ENCODE assay signal across 1 cellular context in the genomic region with DNA sequence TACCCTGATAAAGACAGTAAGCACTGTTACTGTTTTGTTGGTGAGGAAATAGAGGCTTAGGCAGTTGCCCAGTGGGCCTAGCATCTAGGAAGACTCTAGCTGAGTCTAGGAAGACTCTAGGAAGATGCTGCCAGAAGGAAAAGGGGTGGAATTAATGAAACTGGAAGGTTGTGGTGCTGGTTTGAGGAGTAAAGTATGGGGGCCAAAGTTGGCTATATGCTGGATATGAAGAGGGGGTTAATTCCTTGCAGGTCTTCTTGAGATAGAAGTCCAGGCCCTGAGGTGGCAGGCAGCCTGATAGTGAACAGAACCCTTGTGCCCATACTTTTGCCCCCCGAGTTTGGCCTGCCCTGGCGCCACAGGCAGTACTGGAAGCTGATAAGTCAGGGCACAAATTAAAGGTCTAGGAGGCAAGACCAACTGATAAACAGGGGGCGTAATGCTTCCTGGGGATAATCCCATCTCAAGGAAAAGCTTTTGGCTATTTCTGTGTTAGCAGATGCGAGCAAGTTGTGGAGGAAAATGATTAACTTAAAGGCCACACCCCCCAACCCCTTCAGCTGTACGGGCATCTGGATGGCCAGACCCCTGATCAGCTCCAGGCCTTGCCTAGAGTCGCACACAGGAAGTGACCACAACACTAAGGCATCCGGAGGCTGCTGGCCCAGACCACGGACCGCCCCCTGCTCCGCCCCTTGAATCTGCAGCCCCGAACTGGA.
TF ChIP-seq lines count a peak whose summit lies in the region.

No MANE protein-coding gene starts in this region.

TF ChIP-seq in HepG2, 621 proteins besides CTCF, POLR2A, EP300 and RAD21 (continued from another document and continues in another):
- no peak for TF ChIP-seq HOXA5 (CRISPR knock-in tag; IDR thresholded peaks at IDR 0.05)
- 0 out of 2 replicates have a peak, but pooled peaks have one; percentile 5 for TF ChIP-seq SOX5 (CRISPR knock-in tag; IDR thresholded peaks at IDR 0.05; ENCODE audit: borderline replicate concordance)
- TF ChIP-seq JUND (CRISPR knock-in tag; IDR thresholded peaks at IDR 0.05), result peak; percentile 95
- no peak; the same call in 1 of the 2 replicates for TF ChIP-seq ZNF788 (CRISPR knock-in tag; IDR thresholded peaks at IDR 0.05; ENCODE audit: borderline replicate concordance)
- TF ChIP-seq, protein P1, sequence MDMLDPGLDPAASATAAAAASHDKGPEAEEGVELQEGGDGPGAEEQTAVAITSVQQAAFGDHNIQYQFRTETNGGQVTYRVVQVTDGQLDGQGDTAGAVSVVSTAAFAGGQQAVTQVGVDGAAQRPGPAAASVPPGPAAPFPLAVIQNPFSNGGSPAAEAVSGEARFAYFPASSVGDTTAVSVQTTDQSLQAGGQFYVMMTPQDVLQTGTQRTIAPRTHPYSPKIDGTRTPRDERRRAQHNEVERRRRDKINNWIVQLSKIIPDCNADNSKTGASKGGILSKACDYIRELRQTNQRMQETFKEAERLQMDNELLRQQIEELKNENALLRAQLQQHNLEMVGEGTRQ (IDR thresholded peaks at IDR 0.05; ENCODE audit: low read depth, low read length), result no peak
- TF ChIP-seq, protein P1 (CRISPR knock-in tag; IDR thresholded peaks at IDR 0.05; ENCODE audit: borderline replicate concordance), result 0 out of 2 replicates have a peak, but pooled peaks have one; percentile 64
- TF ChIP-seq HOXA7 (CRISPR knock-in tag; IDR thresholded peaks at IDR 0.05), result no peak
- peak; percentile 71; the same call in 1 of the 2 replicates for TF ChIP-seq SPEN (CRISPR knock-in tag; IDR thresholded peaks at IDR 0.05; ENCODE audit: low read depth)
- TF ChIP-seq PITX1 (CRISPR knock-in tag; IDR thresholded peaks at IDR 0.05), result no peak
- no peak for TF ChIP-seq RBM22 (optimal IDR thresholded peaks at IDR 0.05; ENCODE audit: low read length)
- TF ChIP-seq FOXA1 (IDR thresholded peaks at IDR 0.05), result no peak
- TF ChIP-seq FOXA1 (CRISPR knock-in tag; IDR thresholded peaks at IDR 0.05), result no peak
- TF ChIP-seq, protein P2, sequence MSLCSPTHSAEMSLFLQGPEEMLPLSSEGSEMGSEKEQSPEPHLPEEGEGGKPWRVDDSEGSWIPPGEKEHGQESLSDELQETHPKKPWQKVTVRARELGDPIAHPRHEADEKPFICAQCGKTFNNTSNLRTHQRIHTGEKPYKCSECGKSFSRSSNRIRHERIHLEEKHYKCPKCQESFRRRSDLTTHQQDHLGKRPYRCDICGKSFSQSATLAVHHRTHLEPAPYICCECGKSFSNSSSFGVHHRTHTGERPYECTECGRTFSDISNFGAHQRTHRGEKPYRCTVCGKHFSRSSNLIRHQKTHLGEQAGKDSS (CRISPR knock-in tag; IDR thresholded peaks at IDR 0.05; ENCODE audit: borderline replicate concordance, low read depth), result no peak
- no peak for TF ChIP-seq ZFP37 (CRISPR knock-in tag; IDR thresholded peaks at IDR 0.05; ENCODE audit: borderline replicate concordance)
- TF ChIP-seq POLR2G (IDR thresholded peaks at IDR 0.05; ENCODE audit: low read depth, low read length), result peak; percentile 39; the same call in 1 of the 2 replicates
- TF ChIP-seq SAP130 (CRISPR knock-in tag; IDR thresholded peaks at IDR 0.05; ENCODE audit: low read depth), result peak; percentile 91
- TF ChIP-seq ZNF354B (CRISPR knock-in tag; IDR thresholded peaks at IDR 0.05), result no peak
- TF ChIP-seq, protein P3, sequence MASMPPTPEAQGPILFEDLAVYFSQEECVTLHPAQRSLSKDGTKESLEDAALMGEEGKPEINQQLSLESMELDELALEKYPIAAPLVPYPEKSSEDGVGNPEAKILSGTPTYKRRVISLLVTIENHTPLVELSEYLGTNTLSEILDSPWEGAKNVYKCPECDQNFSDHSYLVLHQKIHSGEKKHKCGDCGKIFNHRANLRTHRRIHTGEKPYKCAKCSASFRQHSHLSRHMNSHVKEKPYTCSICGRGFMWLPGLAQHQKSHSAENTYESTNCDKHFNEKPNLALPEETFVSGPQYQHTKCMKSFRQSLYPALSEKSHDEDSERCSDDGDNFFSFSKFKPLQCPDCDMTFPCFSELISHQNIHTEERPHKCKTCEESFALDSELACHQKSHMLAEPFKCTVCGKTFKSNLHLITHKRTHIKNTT (CRISPR knock-in tag; IDR thresholded peaks at IDR 0.05), result no peak
- no peak; the same call in 1 of the 2 replicates for TF ChIP-seq HDAC2 (CRISPR knock-in tag; IDR thresholded peaks at IDR 0.05)
- no peak for TF ChIP-seq ZMYM3 (CRISPR knock-in tag; IDR thresholded peaks at IDR 0.05)
- no peak for TF ChIP-seq ZNF678 (CRISPR knock-in tag; IDR thresholded peaks at IDR 0.05)
- TF ChIP-seq FOSL1 (CRISPR knock-in tag; IDR thresholded peaks at IDR 0.05; ENCODE audit: borderline replicate concordance), result no peak
- TF ChIP-seq ZNF510 (CRISPR knock-in tag; IDR thresholded peaks at IDR 0.05; ENCODE audit: low read depth), result no peak
- TF ChIP-seq TP53 (CRISPR knock-in tag; conservative IDR thresholded peaks at IDR 0.05), result no peak
- TF ChIP-seq MZF1 (CRISPR knock-in tag; IDR thresholded peaks at IDR 0.05; ENCODE audit: borderline replicate concordance), result no peak
- no peak for TF ChIP-seq CBX1 (IDR thresholded peaks at IDR 0.05; ENCODE audit: low read depth)
- TF ChIP-seq, protein P4, sequence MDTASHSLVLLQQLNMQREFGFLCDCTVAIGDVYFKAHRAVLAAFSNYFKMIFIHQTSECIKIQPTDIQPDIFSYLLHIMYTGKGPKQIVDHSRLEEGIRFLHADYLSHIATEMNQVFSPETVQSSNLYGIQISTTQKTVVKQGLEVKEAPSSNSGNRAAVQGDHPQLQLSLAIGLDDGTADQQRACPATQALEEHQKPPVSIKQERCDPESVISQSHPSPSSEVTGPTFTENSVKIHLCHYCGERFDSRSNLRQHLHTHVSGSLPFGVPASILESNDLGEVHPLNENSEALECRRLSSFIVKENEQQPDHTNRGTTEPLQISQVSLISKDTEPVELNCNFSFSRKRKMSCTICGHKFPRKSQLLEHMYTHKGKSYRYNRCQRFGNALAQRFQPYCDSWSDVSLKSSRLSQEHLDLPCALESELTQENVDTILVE (CRISPR knock-in tag; IDR thresholded peaks at IDR 0.05), result peak; percentile 56; the same call in 1 of the 2 replicates
- no peak for TF ChIP-seq RNF2 (conservative IDR thresholded peaks at IDR 0.05; ENCODE audit: low read depth)
- TF ChIP-seq, protein P5, sequence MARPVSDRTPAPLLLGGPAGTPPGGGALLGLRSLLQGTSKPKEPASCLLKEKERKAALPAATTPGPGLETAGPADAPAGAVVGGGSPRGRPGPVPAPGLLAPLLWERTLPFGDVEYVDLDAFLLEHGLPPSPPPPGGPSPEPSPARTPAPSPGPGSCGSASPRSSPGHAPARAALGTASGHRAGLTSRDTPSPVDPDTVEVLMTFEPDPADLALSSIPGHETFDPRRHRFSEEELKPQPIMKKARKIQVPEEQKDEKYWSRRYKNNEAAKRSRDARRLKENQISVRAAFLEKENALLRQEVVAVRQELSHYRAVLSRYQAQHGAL (CRISPR knock-in tag; IDR thresholded peaks at IDR 0.05; ENCODE audit: not compliant biosample characterization), result no peak
- TF ChIP-seq CREB1 (IDR thresholded peaks at IDR 0.05), result no peak
- no peak for TF ChIP-seq CREB1 (CRISPR knock-in tag; IDR thresholded peaks at IDR 0.05)
- TF ChIP-seq ZNF615 (CRISPR knock-in tag; IDR thresholded peaks at IDR 0.05; ENCODE audit: borderline replicate concordance), result no peak
- TF ChIP-seq, protein P6, sequence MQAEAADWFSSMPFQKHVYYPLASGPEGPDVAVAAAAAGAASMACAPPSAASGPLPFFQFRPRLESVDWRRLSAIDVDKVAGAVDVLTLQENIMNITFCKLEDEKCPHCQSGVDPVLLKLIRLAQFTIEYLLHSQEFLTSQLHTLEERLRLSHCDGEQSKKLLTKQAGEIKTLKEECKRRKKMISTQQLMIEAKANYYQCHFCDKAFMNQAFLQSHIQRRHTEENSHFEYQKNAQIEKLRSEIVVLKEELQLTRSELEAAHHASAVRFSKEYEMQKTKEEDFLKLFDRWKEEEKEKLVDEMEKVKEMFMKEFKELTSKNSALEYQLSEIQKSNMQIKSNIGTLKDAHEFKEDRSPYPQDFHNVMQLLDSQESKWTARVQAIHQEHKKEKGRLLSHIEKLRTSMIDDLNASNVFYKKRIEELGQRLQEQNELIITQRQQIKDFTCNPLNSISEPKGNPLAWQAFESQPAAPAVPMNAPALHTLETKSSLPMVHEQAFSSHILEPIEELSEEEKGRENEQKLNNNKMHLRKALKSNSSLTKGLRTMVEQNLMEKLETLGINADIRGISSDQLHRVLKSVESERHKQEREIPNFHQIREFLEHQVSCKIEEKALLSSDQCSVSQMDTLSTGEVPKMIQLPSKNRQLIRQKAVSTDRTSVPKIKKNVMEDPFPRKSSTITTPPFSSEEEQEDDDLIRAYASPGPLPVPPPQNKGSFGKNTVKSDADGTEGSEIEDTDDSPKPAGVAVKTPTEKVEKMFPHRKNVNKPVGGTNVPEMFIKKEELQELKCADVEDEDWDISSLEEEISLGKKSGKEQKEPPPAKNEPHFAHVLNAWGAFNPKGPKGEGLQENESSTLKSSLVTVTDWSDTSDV (CRISPR knock-in tag; IDR thresholded peaks at IDR 0.05), result no peak
- TF ChIP-seq, protein P7, sequence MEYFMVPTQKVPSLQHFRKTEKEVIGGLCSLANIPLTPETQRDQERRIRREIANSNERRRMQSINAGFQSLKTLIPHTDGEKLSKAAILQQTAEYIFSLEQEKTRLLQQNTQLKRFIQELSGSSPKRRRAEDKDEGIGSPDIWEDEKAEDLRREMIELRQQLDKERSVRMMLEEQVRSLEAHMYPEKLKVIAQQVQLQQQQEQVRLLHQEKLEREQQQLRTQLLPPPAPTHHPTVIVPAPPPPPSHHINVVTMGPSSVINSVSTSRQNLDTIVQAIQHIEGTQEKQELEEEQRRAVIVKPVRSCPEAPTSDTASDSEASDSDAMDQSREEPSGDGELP (IDR thresholded peaks at IDR 0.05; ENCODE audit: borderline replicate concordance, low read depth), result peak; percentile 89
- TF ChIP-seq HNF4A (CRISPR knock-in tag; IDR thresholded peaks at IDR 0.05), result no peak
- TF ChIP-seq, protein P8, sequence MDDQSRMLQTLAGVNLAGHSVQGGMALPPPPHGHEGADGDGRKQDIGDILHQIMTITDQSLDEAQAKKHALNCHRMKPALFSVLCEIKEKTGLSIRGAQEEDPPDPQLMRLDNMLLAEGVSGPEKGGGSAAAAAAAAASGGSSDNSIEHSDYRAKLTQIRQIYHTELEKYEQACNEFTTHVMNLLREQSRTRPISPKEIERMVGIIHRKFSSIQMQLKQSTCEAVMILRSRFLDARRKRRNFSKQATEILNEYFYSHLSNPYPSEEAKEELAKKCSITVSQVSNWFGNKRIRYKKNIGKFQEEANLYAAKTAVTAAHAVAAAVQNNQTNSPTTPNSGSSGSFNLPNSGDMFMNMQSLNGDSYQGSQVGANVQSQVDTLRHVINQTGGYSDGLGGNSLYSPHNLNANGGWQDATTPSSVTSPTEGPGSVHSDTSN (CRISPR knock-in tag; IDR thresholded peaks at IDR 0.05; ENCODE audit: borderline replicate concordance), result no peak
- TF ChIP-seq SRSF9 (IDR thresholded peaks at IDR 0.05; ENCODE audit: borderline replicate concordance, insufficient read depth, low read depth, low read length, poor library complexity, severe bottlenecking), result no peak
- TF ChIP-seq WIZ (CRISPR knock-in tag; IDR thresholded peaks at IDR 0.05), result no peak
- TF ChIP-seq, protein P9, sequence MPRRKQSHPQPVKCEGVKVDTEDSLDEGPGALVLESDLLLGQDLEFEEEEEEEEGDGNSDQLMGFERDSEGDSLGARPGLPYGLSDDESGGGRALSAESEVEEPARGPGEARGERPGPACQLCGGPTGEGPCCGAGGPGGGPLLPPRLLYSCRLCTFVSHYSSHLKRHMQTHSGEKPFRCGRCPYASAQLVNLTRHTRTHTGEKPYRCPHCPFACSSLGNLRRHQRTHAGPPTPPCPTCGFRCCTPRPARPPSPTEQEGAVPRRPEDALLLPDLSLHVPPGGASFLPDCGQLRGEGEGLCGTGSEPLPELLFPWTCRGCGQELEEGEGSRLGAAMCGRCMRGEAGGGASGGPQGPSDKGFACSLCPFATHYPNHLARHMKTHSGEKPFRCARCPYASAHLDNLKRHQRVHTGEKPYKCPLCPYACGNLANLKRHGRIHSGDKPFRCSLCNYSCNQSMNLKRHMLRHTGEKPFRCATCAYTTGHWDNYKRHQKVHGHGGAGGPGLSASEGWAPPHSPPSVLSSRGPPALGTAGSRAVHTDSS (CRISPR knock-in tag; conservative IDR thresholded peaks at IDR 0.05), result no peak
- no peak for TF ChIP-seq ZNF441 (CRISPR knock-in tag; IDR thresholded peaks at IDR 0.05; ENCODE audit: borderline replicate concordance)
- TF ChIP-seq RELA (CRISPR knock-in tag; IDR thresholded peaks at IDR 0.05), result no peak
- TF ChIP-seq, protein P10, sequence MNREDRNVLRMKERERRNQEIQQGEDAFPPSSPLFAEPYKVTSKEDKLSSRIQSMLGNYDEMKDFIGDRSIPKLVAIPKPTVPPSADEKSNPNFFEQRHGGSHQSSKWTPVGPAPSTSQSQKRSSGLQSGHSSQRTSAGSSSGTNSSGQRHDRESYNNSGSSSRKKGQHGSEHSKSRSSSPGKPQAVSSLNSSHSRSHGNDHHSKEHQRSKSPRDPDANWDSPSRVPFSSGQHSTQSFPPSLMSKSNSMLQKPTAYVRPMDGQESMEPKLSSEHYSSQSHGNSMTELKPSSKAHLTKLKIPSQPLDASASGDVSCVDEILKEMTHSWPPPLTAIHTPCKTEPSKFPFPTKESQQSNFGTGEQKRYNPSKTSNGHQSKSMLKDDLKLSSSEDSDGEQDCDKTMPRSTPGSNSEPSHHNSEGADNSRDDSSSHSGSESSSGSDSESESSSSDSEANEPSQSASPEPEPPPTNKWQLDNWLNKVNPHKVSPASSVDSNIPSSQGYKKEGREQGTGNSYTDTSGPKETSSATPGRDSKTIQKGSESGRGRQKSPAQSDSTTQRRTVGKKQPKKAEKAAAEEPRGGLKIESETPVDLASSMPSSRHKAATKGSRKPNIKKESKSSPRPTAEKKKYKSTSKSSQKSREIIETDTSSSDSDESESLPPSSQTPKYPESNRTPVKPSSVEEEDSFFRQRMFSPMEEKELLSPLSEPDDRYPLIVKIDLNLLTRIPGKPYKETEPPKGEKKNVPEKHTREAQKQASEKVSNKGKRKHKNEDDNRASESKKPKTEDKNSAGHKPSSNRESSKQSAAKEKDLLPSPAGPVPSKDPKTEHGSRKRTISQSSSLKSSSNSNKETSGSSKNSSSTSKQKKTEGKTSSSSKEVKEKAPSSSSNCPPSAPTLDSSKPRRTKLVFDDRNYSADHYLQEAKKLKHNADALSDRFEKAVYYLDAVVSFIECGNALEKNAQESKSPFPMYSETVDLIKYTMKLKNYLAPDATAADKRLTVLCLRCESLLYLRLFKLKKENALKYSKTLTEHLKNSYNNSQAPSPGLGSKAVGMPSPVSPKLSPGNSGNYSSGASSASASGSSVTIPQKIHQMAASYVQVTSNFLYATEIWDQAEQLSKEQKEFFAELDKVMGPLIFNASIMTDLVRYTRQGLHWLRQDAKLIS (CRISPR knock-in tag; IDR thresholded peaks at IDR 0.05), result no peak
